In the genomic region with DNA sequence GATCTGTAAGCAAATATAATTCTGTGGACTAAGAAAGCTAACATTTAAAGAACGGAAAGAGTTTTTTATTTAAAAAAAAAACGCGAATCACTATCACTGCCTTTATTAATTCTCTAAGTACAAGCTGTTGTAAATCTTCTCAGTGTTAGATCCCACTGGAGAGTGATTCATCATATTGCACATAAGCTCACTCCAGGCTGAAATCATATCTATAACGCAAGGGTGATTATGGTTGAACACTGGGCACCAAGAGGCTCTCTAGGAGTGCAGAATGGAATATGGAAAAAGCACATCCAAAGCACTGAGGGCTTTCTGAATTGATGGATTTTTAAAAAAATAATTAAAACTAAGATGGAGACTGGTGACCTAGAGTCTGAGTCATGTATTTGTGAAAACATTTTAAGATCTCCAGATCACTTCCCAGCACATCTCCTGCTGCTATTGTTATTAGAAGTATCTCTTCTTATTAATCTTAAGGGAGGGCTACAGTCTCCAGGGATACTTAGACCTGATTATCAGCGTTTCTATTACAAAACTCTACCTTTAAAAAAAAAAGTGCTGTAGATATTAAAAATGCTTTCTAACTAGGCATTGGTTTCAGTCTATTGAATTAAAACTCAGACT, we compare ENCODE assay signal across 24 cellular contexts.
"Had no signal": no experiment of that assay in that cellular context is flagged by ENCODE, and none has a peak within 500 bp of the region (broad histone marks: within the 10 kb centered on the region; RNA-seq: fewer than 3 reads in every experiment).

No MANE protein-coding gene starts in this region.

- DNase-seq: IMR-90, Karpas-422, KG1, NCI-H1092, NCI-H1105 treated with DMSO at 0.1 percent for 48 hours, NCI-H1417 treated with DMSO at 0.1 percent for 48 hours, NCI-H146, NCI-H1694 treated with DMSO at 0.1 percent for 48 hours, NCI-H1930, NCI-H2081, NCI-H2107, NCI-H2227 treated with DMSO at 0.1 percent for 48 hours, NCI-H524, NCI-H69, NCI-H774, OCI-M1, PC-9, Peyer's patch, SHP77 treated with DMSO at 0.1 percent for 48 hours, SJCRH30, SW 1271, T-cell had no signal

- H3K36me3 ChIP-seq: Peyer's patch, SJCRH30 had no signal

- H3K36me3 Mint-ChIP-seq: T-cell had no signal

- ATAC-seq: HepG2, Right ventricle myocardium inferior, T-cell had no signal

- H3K4me3 ChIP-seq: PC-9, Peyer's patch, SJCRH30 had no signal

- H3K27ac ChIP-seq: PC-9, Peyer's patch, SJCRH30 had no signal

- H3K27me3 ChIP-seq: Peyer's patch, SJCRH30 had no signal

- H3K4me3 Mint-ChIP-seq: T-cell had no signal

- H3K27ac Mint-ChIP-seq: T-cell had no signal

- H3K9me3 ChIP-seq: Peyer's patch, SJCRH30 had no signal

- H3K4me1 Mint-ChIP-seq: T-cell had no signal

- H3K27me3 Mint-ChIP-seq: T-cell had no signal

- H3K4me2 ChIP-seq: PC-9 had no signal

- H3K4me1 ChIP-seq: Peyer's patch, SJCRH30 had no signal

- H2AFZ ChIP-seq: PC-9 had no signal
